Comparison of ENCODE assay signal across 13 cellular contexts in the genomic region with DNA sequence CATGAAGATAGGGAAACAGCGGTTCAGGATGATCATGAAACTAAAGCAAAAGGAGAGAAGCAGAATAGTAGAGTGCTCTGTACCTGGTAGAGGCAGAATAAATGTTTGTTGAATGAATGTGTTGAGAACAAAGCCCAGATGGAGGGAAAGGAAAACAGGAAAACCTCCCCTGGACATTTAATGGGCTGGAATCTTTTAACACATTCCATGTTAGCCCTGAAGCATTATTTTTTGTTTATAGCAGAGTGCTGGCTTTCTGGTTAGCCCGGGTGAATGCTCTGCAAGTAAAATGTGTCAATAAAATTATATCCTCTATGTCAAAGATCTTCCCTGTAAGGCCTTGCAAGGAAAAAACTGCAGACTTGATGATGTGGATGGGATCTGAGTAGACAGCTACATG.
DNase-seq lines count a peak whose midpoint lies in the region; ATAC-seq and TF ChIP-seq lines count a peak whose summit lies in the region.
"Had no signal": no experiment of that assay in that cellular context is flagged by ENCODE, and none has a peak within 500 bp of the region (broad histone marks: within the 10 kb centered on the region; RNA-seq: fewer than 3 reads in every experiment).

No MANE protein-coding gene starts in this region.

- TF ChIP-seq CTCF in heart left ventricle (IDR thresholded peaks at IDR 0.05) (no peak), upper lobe of right lung (IDR thresholded peaks at IDR 0.05) (no peak)

- H3K9ac ChIP-seq in mesenchymal stem cell (ENCODE audit: low read length): no peak overlapping the region
- H3K9ac ChIP-seq: BLaER1 treated with 17β-estradiol and CSF1 and Interleukin-3, amounts not matched to agents 10 nM and 100 nM had no signal

- no peaks in the 10 kb centered on the region for H3K36me3 Mint-ChIP-seq in T-helper 2 cell treated with Interferon-gamma antibody and Interleukin-4, amounts not matched to agents 5 μg/mL and 100 μg/mL, for 36 hours (ENCODE audit: low read depth)
- H3K36me3 Mint-ChIP-seq: CD4-positive, CD25-positive, alpha-beta regulatory T cell had no signal

- no peaks in the 10 kb centered on the region for H3K9me3 Mint-ChIP-seq in T-helper 2 cell treated with Interferon-gamma antibody and Interleukin-4, amounts not matched to agents 5 μg/mL and 100 μg/mL, for 36 hours
- H3K9me3 Mint-ChIP-seq: GM23338 had no signal

- no peak overlapping the region for H3K18ac ChIP-seq in mesenchymal stem cell (ENCODE audit: low read depth in 1 of 2, low read length in 2 of 2)

- no peak overlapping the region for H3K27ac Mint-ChIP-seq in T-helper 2 cell treated with Interferon-gamma antibody and Interleukin-4, amounts not matched to agents 5 μg/mL and 100 μg/mL, for 36 hours
- H3K27ac Mint-ChIP-seq: CD4-positive, CD25-positive, alpha-beta regulatory T cell; GM23338 had no signal

- no peaks in the 10 kb centered on the region for H3K4me1 Mint-ChIP-seq in T-helper 2 cell treated with Interferon-gamma antibody and Interleukin-4, amounts not matched to agents 5 μg/mL and 100 μg/mL, for 36 hours (ENCODE audit: low read depth)
- H3K4me1 Mint-ChIP-seq: CD4-positive, CD25-positive, alpha-beta regulatory T cell had no signal

- no peak overlapping the region for H2BK5ac ChIP-seq in mesenchymal stem cell (ENCODE audit: low read depth, low read length, poor library complexity, severe bottlenecking)

- peaks cover 8% of the 10 kb centered on the region for H3K27me3 Mint-ChIP-seq in T-helper 2 cell treated with Interferon-gamma antibody and Interleukin-4, amounts not matched to agents 5 μg/mL and 100 μg/mL, for 36 hours (ENCODE audit: low read depth)

- H3K14ac ChIP-seq in mesenchymal stem cell (ENCODE audit: low read length in 2 of 2): no peak overlapping the region

- ATAC-seq in heart left ventricle: no peak
- ATAC-seq in right cardiac atrium: no peak
- ATAC-seq in upper lobe of right lung: no peak
- no peak for ATAC-seq in HG03378 (IDR thresholded peaks at IDR 0.05; ENCODE audit: unreplicated experiment)
- ATAC-seq in HG02884 (IDR thresholded peaks at IDR 0.05; ENCODE audit: unreplicated experiment): no peak

- H2BK15ac ChIP-seq in mesenchymal stem cell (ENCODE audit: low read depth, poor library complexity, severe bottlenecking): no peak overlapping the region

- WGBS in heart left ventricle, 4 donors: 67 to 80% (median 71%) methylated on average over 2 of the region's 2 CpGs
- WGBS in right cardiac atrium: 78% methylated on average over 2 of the region's 2 CpGs
- 79% methylated on average over 1 of the region's 2 CpGs for WGBS in mesenchymal stem cell

- H3K4me3 ChIP-seq in heart left ventricle: no peak overlapping the region
- H3K4me3 ChIP-seq in right cardiac atrium (ENCODE audit: low read length): no peak overlapping the region
- H3K4me3 ChIP-seq in mesenchymal stem cell (ENCODE audit: insufficient read depth in 1 of 2, low read depth in 1 of 2, low read length in 2 of 2): no peak overlapping the region
- no peak overlapping the region for H3K4me3 ChIP-seq in upper lobe of right lung
- H3K4me3 ChIP-seq: BLaER1 treated with 17β-estradiol and CSF1 and Interleukin-3, amounts not matched to agents 10 nM and 100 nM; GM12878; GM23338 had no signal

- no peak for TF ChIP-seq POLR2A in heart left ventricle (IDR thresholded peaks at IDR 0.05)

- H3K4me2 ChIP-seq in mesenchymal stem cell (ENCODE audit: low read length, poor library complexity, severe bottlenecking): no peak overlapping the region
- H3K4me2 ChIP-seq: GM23338 had no signal

- H3K4me3 Mint-ChIP-seq in T-helper 2 cell treated with Interferon-gamma antibody and Interleukin-4, amounts not matched to agents 5 μg/mL and 100 μg/mL, for 36 hours: no peak overlapping the region
- H3K4me3 Mint-ChIP-seq: CD4-positive, CD25-positive, alpha-beta regulatory T cell; GM23338 had no signal

- H4K91ac ChIP-seq in mesenchymal stem cell (ENCODE audit: low read length): no peak overlapping the region

- no peak overlapping the region for H2AK5ac ChIP-seq in mesenchymal stem cell (ENCODE audit: low read length, severe bottlenecking)

- H3K27me3 ChIP-seq in heart left ventricle (no peaks in the 10 kb centered on the region), right cardiac atrium (ENCODE audit: control insufficient read depth, insufficient read depth) (no peaks in the 10 kb centered on the region), mesenchymal stem cell (ENCODE audit: control insufficient read depth in 1 of 2, insufficient read depth in 1 of 2, low read length in 2 of 2) (no peaks in the 10 kb centered on the region), upper lobe of right lung (no peaks in the 10 kb centered on the region)

- DNase-seq in heart left ventricle: no peak
- DNase-seq in right cardiac atrium: no peak
- DNase-seq in dermis microvascular lymphatic vessel endothelial cell (ENCODE audit: low read depth in 2 of 2): peak; percentile 55 to 66
- no peak for DNase-seq in mesenchymal stem cell
- DNase-seq in upper lobe of right lung: no peak
- no peak for DNase-seq in T-helper 2 cell treated with Interferon-gamma antibody and Interleukin-4, amounts not matched to agents 5 μg/mL and 100 μg/mL, for 36 hours (ENCODE audit: low spot score)

- no peak overlapping the region for H4K8ac ChIP-seq in mesenchymal stem cell (ENCODE audit: low read length)

- H3K36me3 ChIP-seq in heart left ventricle: no peaks in the 10 kb centered on the region
- H3K36me3 ChIP-seq in mesenchymal stem cell (ENCODE audit: control insufficient read depth in 1 of 2, insufficient read depth in 2 of 2, low read depth in 1 of 2, low read length in 2 of 2): no peaks in the 10 kb centered on the region
- no peaks in the 10 kb centered on the region for H3K36me3 ChIP-seq in upper lobe of right lung
- H3K36me3 ChIP-seq: BLaER1 treated with 17β-estradiol and CSF1 and Interleukin-3, amounts not matched to agents 10 nM and 100 nM had no signal

- H3K9me3 ChIP-seq in heart left ventricle (no peaks in the 10 kb centered on the region), right cardiac atrium (ENCODE audit: control insufficient read depth, low read length) (no peaks in the 10 kb centered on the region), mesenchymal stem cell (ENCODE audit: control insufficient read depth, low read length) (no peaks in the 10 kb centered on the region), upper lobe of right lung (no peaks in the 10 kb centered on the region)
- H3K9me3 ChIP-seq: BLaER1 treated with 17β-estradiol and CSF1 and Interleukin-3, amounts not matched to agents 10 nM and 100 nM had no signal

- H3K27ac ChIP-seq in heart left ventricle (peak overlapping the region in 10 of 12 donors; percentile 32 to 73 (median 54)), right cardiac atrium (ENCODE audit: low read length) (no peak overlapping the region), mesenchymal stem cell (ENCODE audit: low read length, poor library complexity, severe bottlenecking) (peak overlapping the region; percentile 6), upper lobe of right lung (peak overlapping the region; percentile 37)
- H3K27ac ChIP-seq: 22Rv1; BLaER1 treated with 17β-estradiol and CSF1 and Interleukin-3, amounts not matched to agents 10 nM and 100 nM had no signal

- no peak overlapping the region for H2BK12ac ChIP-seq in mesenchymal stem cell (ENCODE audit: low read length in 2 of 2)

- peaks cover 0 to 69% (median 31%) of the 10 kb centered on the region in 12 donors for H3K4me1 ChIP-seq in heart left ventricle
- H3K4me1 ChIP-seq in right cardiac atrium (ENCODE audit: control insufficient read depth, insufficient read depth, low read length): peaks cover 9% of the 10 kb centered on the region
- H3K4me1 ChIP-seq in mesenchymal stem cell (ENCODE audit: control insufficient read depth, insufficient read depth, low read depth, low read length): peaks cover 23% of the 10 kb centered on the region
- peaks cover 36% of the 10 kb centered on the region for H3K4me1 ChIP-seq in upper lobe of right lung

- H2BK120ac ChIP-seq in mesenchymal stem cell (ENCODE audit: low read depth, low read length): peak overlapping the region; percentile 7

- no peak overlapping the region for H3K4ac ChIP-seq in mesenchymal stem cell (ENCODE audit: low read depth in 1 of 2, low read length in 2 of 2)

- intact Hi-C loops in heart left ventricle (cut with DNase I): loop anchor here in 9 of 10 donors (1.0 to 10.0 kb wide), 12 partner anchors 34 to 404 kb away; partner anchors contain the start of gene ARHGAP29 (in 6 of the 9)
- intact Hi-C loops in right cardiac atrium (cut with DNase I): loop anchor here (2.0 to 10.0 kb wide), 4 partner anchors 174 to 276 kb away; partner anchors contain the start of gene ARHGAP29 (in 3 of the 4)
- intact Hi-C loops in upper lobe of right lung (cut with DNase I): no loop called here

- no peak overlapping the region for H3K23ac ChIP-seq in mesenchymal stem cell (ENCODE audit: low read length in 2 of 2)

- peaks cover 11% of the 10 kb centered on the region for H3K79me1 ChIP-seq in mesenchymal stem cell (replicated peaks; ENCODE audit: low read length, poor library complexity, severe bottlenecking)

- no peak overlapping the region for H2AFZ ChIP-seq in mesenchymal stem cell (ENCODE audit: low read depth, low read length)
- H2AFZ ChIP-seq: GM23338 had no signal

Comparison
In these comparisons a context has a peak if more than half of its experiments do, and no peak if none do; other contexts are left out.
1. DNase-seq: peak in dermis microvascular lymphatic vessel endothelial cell (2 of 2); none in heart left ventricle (0 of 5), right cardiac atrium (0 of 3), mesenchymal stem cell (single experiment), upper lobe of right lung (single experiment) and T-helper 2 cell treated with Interferon-gamma antibody and Interleukin-4, amounts not matched to agents 5 μg/mL and 100 μg/mL, for 36 hours (single experiment).